2 cellular contexts compared by ENCODE assay signal in genomic region chr20:1793821-1794220, GRCh38.
TF ChIP-seq lines count a peak whose summit lies in the region.

No MANE protein-coding gene starts in this region.

TF ChIP-seq in HEK293, 187 proteins besides CTCF, POLR2A, EP300 and RAD21:
- TF ChIP-seq ZBTB44 (tag by site-specific recombination; IDR thresholded peaks at IDR 0.05), result no peak
- TF ChIP-seq YY1 (tag by site-specific recombination; IDR thresholded peaks at IDR 0.05), result no peak
- TF ChIP-seq ATF2 (tag by site-specific recombination; IDR thresholded peaks at IDR 0.05; ENCODE audit: low read depth), result peak; percentile 58
- no peak for TF ChIP-seq ZNF248 (tag by site-specific recombination; IDR thresholded peaks at IDR 0.05)

TF ChIP-seq in IMR-90, 13 proteins besides CTCF, POLR2A, EP300 and RAD21 (continued from another document):
- no peak for TF ChIP-seq BHLHE40 (IDR thresholded peaks at IDR 0.05; ENCODE audit: low read depth, low read length)
TF ChIP-seq in IMR-90: peak in this region for 1.
